Comparison of ENCODE assay signal across 8 cellular contexts in genomic region chr13:20192470-20193141, GRCh38. TPM values are rescaled to one million over a fixed set of nuclear protein-coding genes. Genes with fewer than 3 reads are reported as not detected.
A peak's percentile ranks its signal among the peaks of the same experiment; 100 is the strongest.
DNase-seq lines count a peak whose midpoint lies in the region; ATAC-seq, FAIRE-seq and TF ChIP-seq lines count a peak whose summit lies in the region.

Gene GJB2 (minus strand): TSS chr13:20192938. CDS start chr13:20189581, 3,357 bp downstream.

- no peak for FAIRE-seq in keratinocyte (lab: Jason Lieb, UNC)

- H3K36me3 Mint-ChIP-seq in activated naive CD8-positive, alpha-beta T cell: no peaks in the 10 kb centered on the region

- H3K9me3 Mint-ChIP-seq in activated naive CD8-positive, alpha-beta T cell (ENCODE audit: low read depth): no peaks in the 10 kb centered on the region

- no peaks in the 10 kb centered on the region for H4K20me1 ChIP-seq in keratinocyte (ENCODE audit: control insufficient read depth, extremely low read depth, insufficient read depth, low read length)

- 0 to 1% (median 1%) methylated on average over 19 to 91 of the region's 91 CpGs; no CpG with 5 or more reads in 1 of the 5 donors for WGBS in stomach, 5 donors

- H3K27ac Mint-ChIP-seq in activated naive CD8-positive, alpha-beta T cell: no peak within 1 kb of the TSS

- intact Hi-C loops in stomach (cut with DNase I; ENCODE audit: low total_unique reads): no loop called here

- H3K9me3 ChIP-seq in keratinocyte (ENCODE audit: control insufficient read depth, low read depth, low read length) (no peaks in the 10 kb centered on the region), stomach (no peaks in the 10 kb centered on the region)

- TF ChIP-seq EP300 in stomach (IDR thresholded peaks at IDR 0.05): no peak

- no peak for TF ChIP-seq POLR2A in stomach (IDR thresholded peaks at IDR 0.05)

- H3K27me3 Mint-ChIP-seq in activated naive CD8-positive, alpha-beta T cell: peaks cover 24% of the 10 kb centered on the region

- H3K27me3 ChIP-seq in keratinocyte (ENCODE audit: control insufficient read depth, extremely low read depth, insufficient read depth, low read length) (no peaks in the 10 kb centered on the region), stomach (peaks cover 13 to 66% (median 46%) of the 10 kb centered on the region in 3 donors)

- H3K4me3 Mint-ChIP-seq in activated naive CD8-positive, alpha-beta T cell: peak within 1 kb of the TSS; percentile 85

- dilution Hi-C loops in keratinocyte (cut with MboI; ENCODE audit: extremely low pct_ligation_motif_present, low sequenced_read_pairs): loop anchor here (25.0 kb wide), 2 partner anchors 195 to 295 kb away; no protein-coding TSS in a partner anchor

- ATAC-seq in HG02852 (IDR thresholded peaks at IDR 0.05; ENCODE audit: unreplicated experiment) (no peak), HG02759 (IDR thresholded peaks at IDR 0.05; ENCODE audit: unreplicated experiment) (no peak)

- H3K9me1 ChIP-seq in keratinocyte (ENCODE audit: control insufficient read depth, extremely low read depth, insufficient read depth, low read length): no peaks in the 10 kb centered on the region

- peak within 1 kb of the TSS; percentile 92 for H3K4me2 ChIP-seq in keratinocyte (ENCODE audit: control insufficient read depth, extremely low read depth, insufficient read depth, low read depth, low read length)

- H3K36me3 ChIP-seq in keratinocyte (ENCODE audit: control insufficient read depth in 2 of 2, extremely low read depth in 1 of 2, insufficient read depth in 2 of 2, low read length in 2 of 2): peaks cover 14 to 20% of the 10 kb centered on the region in 2 experiments
- H3K36me3 ChIP-seq in stomach: peaks cover 0 to 4% (median 0%) of the 10 kb centered on the region in 4 donors

- peaks cover 18% of the 10 kb centered on the region for H3K79me2 ChIP-seq in keratinocyte (ENCODE audit: control insufficient read depth, insufficient read depth, low read length)

- H3K27ac ChIP-seq in keratinocyte (ENCODE audit: control insufficient read depth, insufficient read depth, low read length) (peak within 1 kb of the TSS; percentile 76), stomach (peak within 1 kb of the TSS in 1 of 5 donors; percentile 5)

- H3K9ac ChIP-seq in keratinocyte (ENCODE audit: control insufficient read depth, extremely low read depth, insufficient read depth, low read length): peak within 1 kb of the TSS; percentile 84

- H3K4me3 ChIP-seq in keratinocyte (ENCODE audit: control insufficient read depth in 2 of 3, extremely low read depth in 1 of 3, insufficient read depth in 2 of 3, low read depth in 1 of 3, low read length in 3 of 3): peak within 1 kb of the TSS; percentile 46 to 92 (median 76)
- H3K4me3 ChIP-seq in stomach: peak within 1 kb of the TSS; percentile 52 to 80 (median 68)

- peak within 1 kb of the TSS; percentile 78 for H2AFZ ChIP-seq in keratinocyte (ENCODE audit: control insufficient read depth, low read length)

- TF ChIP-seq CTCF in keratinocyte (optimal IDR thresholded peaks at IDR 0.05 in 1 of 3, IDR thresholded peaks at IDR 0.05 in 1 of 3, conservative IDR thresholded peaks at IDR 0.05 in 1 of 3; ENCODE audit: extremely low read depth in 1 of 3, insufficient read depth in 2 of 3, low read length in 3 of 3) (no peak), stomach (IDR thresholded peaks at IDR 0.05) (no peak)

- DNase-seq in NCI-H748 (lab: John Stamatoyannopoulos, UW; ENCODE audit: unreplicated experiment): peak; percentile 61
- no peak for DNase-seq in NCI-H748 treated with DMSO at 0.1 percent for 48 hours (lab: John Stamatoyannopoulos, UW)
- DNase-seq in keratinocyte (ENCODE audit: low read depth, low spot score): no peak
- peak; percentile 48 for DNase-seq in stomach
- DNase-seq in mesenteric fat pad (ENCODE audit: low spot score): no peak

- peaks cover 61% of the 10 kb centered on the region for H3K4me1 ChIP-seq in keratinocyte (ENCODE audit: control insufficient read depth, extremely low read depth, insufficient read depth, low read length)
- H3K4me1 ChIP-seq in stomach: peaks cover 18 to 31% (median 28%) of the 10 kb centered on the region in 4 donors

- peaks cover 26% of the 10 kb centered on the region for H3K4me1 Mint-ChIP-seq in activated naive CD8-positive, alpha-beta T cell (ENCODE audit: low read depth)

RNA-seq across cellular contexts. Expression of gene GJB2, which starts in this region (rescaled TPM):
- polyA plus RNA-seq in keratinocyte (364 to 604 TPM (median 374 TPM) in 3 replicates), stomach (100 to 1,000 TPM in 1 of 3 donors, 1 to 10 TPM in 1, under 1 TPM in 1; 0.76 to 102 (median 2.3) TPM)
- polyA plus RNA-seq in keratinocyte (2011; ENCODE audit: low read depth): 198 TPM
- 333 and 385 TPM in 2 replicates for polyA plus RNA-seq in keratinocyte (2011; cell fraction: cytosol; rRNA removed)
- polyA plus RNA-seq in keratinocyte (2011; cell fraction: nucleus; rRNA removed): 582 and 627 TPM in 2 replicates
- 265 and 800 TPM in 2 replicates for polyA plus RNA-seq in keratinocyte (2012; ENCODE audit: low replicate concordance)
- 246 to 619 TPM (median 333 TPM) in 3 replicates for polyA minus RNA-seq in keratinocyte
- polyA minus RNA-seq in keratinocyte (2011; cell fraction: cytosol; rRNA and poly(A)+ RNA removed): 223 TPM
- polyA minus RNA-seq in keratinocyte (2011; cell fraction: nucleus; rRNA and poly(A)+ RNA removed): 156 and 373 TPM in 2 replicates
- total RNA-seq in stomach (10 to 100 TPM in 1 of 5 donors, 1 to 10 TPM in 2, under 1 TPM in 1, not detected in 1; 0.58 to 10.4 (median 3.0) TPM), mesenteric fat pad (0.26 TPM)

Comparison
In these comparisons a context has a peak if more than half of its experiments do, and no peak if none do; other contexts are left out.
1. DNase-seq: peak in NCI-H748 (single experiment) and stomach (single experiment); none in NCI-H748 treated with DMSO at 0.1 percent for 48 hours (single experiment), keratinocyte (single experiment) and mesenteric fat pad (single experiment).